In genomic region chr6:1554241-1554880, GRCh38 we compare ENCODE assay signal across 8 cellular contexts. TPM values are rescaled to one million over a fixed set of nuclear protein-coding genes. Genes with fewer than 3 reads are reported as not detected.
A peak's percentile ranks its signal among the peaks of the same experiment; 100 is the strongest.
DNase-seq lines count a peak whose midpoint lies in the region; TF ChIP-seq lines count a peak whose summit lies in the region.

No MANE protein-coding gene starts in this region.

- H3K4me1 ChIP-seq in MM.1S (ENCODE audit: low read length) (no peaks in the 10 kb centered on the region), ovary (ENCODE audit: insufficient read depth) (peaks cover 2% of the 10 kb centered on the region)
- H3K4me1 ChIP-seq in effector memory CD4-positive, alpha-beta T cell (ENCODE audit: control insufficient read depth, insufficient read depth, low read length, poor library complexity, severe bottlenecking), result no peaks in the 10 kb centered on the region

- intact Hi-C loops in ovary (cut with DNase I), result no loop called here

- H3K9me3 ChIP-seq in MM.1S (replicated peaks; ENCODE audit: insufficient read depth, low read length) (no peaks in the 10 kb centered on the region), ovary (no peaks in the 10 kb centered on the region)
- H3K9me3 ChIP-seq in effector memory CD4-positive, alpha-beta T cell (ENCODE audit: control insufficient read depth, low read length), result no peaks in the 10 kb centered on the region

- peak overlapping the region; percentile 21; the same call in 1 of the 2 replicates for H3K9ac ChIP-seq in MM.1S (ENCODE audit: low read length)

- H3F3A ChIP-seq in MM.1S (ENCODE audit: insufficient read depth, low read length), result no peaks in the 10 kb centered on the region

- H3K4me2 ChIP-seq in MM.1S (ENCODE audit: low read depth, low read length), result peak overlapping the region; percentile 70; the same call in 1 of the 2 replicates

- no peak overlapping the region for H3K27ac ChIP-seq in MM.1S (ENCODE audit: low read length)
- H3K27ac ChIP-seq in effector memory CD4-positive, alpha-beta T cell (ENCODE audit: insufficient read depth, low read length, poor library complexity, severe bottlenecking), result peak overlapping the region; percentile 2
- peak overlapping the region in 1 of 2 donors; percentile 15 for H3K27ac ChIP-seq in ovary

- H3K27me3 ChIP-seq in MM.1S (replicated peaks; ENCODE audit: insufficient read depth, low read length) (no peaks in the 10 kb centered on the region), ovary (no peaks in the 10 kb centered on the region)
- no peaks in the 10 kb centered on the region for H3K27me3 ChIP-seq in effector memory CD4-positive, alpha-beta T cell (replicated peaks; ENCODE audit: control insufficient read depth, insufficient read depth, low read length, poor library complexity, severe bottlenecking)

- no peak for TF ChIP-seq POLR2A in ovary (IDR thresholded peaks at IDR 0.05)

- 35 to 51% (median 45%) methylated on average over 20 of the region's 20 CpGs for WGBS in ovary, 3 donors

- no peaks in the 10 kb centered on the region for H3K79me2 ChIP-seq in MM.1S (ENCODE audit: low read length)

- TF ChIP-seq EP300 in ovary (IDR thresholded peaks at IDR 0.05), result no peak

- H2AFZ ChIP-seq in MM.1S (ENCODE audit: low read length), result peak overlapping the region; percentile 63

- TF ChIP-seq CTCF in MM.1S (IDR thresholded peaks at IDR 0.05; ENCODE audit: low read length) (no peak), ovary (IDR thresholded peaks at IDR 0.05) (no peak)

- DNase-seq in MM.1S, result no peak
- DNase-seq in effector memory CD4-positive, alpha-beta T cell, result no peak
- no peak for DNase-seq in ovary
- DNase-seq in GDM1 (lab: John Stamatoyannopoulos, UW), result no peak
- DNase-seq in stimulated activated CD4-positive, alpha-beta T cell treated with anti-CD3 and anti-CD28 coated beads, Interleukin-1b, Interleukin-23, amount 100 ng/mL, for 48 hours, result no peak
- no peak for DNase-seq in ureter (ENCODE audit: low spot score)
- no peak for DNase-seq in DMS 273 (lab: John Stamatoyannopoulos, UW; ENCODE audit: unreplicated experiment)

- no peaks in the 10 kb centered on the region for H3K36me3 ChIP-seq in MM.1S (replicated peaks; ENCODE audit: insufficient read depth, low read length)
- H3K36me3 ChIP-seq in effector memory CD4-positive, alpha-beta T cell (ENCODE audit: control insufficient read depth, insufficient read depth, low read length), result no peaks in the 10 kb centered on the region
- H3K36me3 ChIP-seq in ovary, result no peaks in the 10 kb centered on the region

- H3K4me3 ChIP-seq in GM08714 (ENCODE audit: low read length), result peak overlapping the region; percentile 1; the same call in 1 of the 2 replicates
- peak overlapping the region; percentile 58 for H3K4me3 ChIP-seq in MM.1S (ENCODE audit: low read length)
- H3K4me3 ChIP-seq in effector memory CD4-positive, alpha-beta T cell (ENCODE audit: insufficient read depth, low read depth, low read length, poor library complexity, severe bottlenecking), result peak overlapping the region; percentile 55
- H3K4me3 ChIP-seq in ovary, result peak overlapping the region; percentile 44

- H4K20me1 ChIP-seq in MM.1S (ENCODE audit: insufficient read depth, low read length), result no peaks in the 10 kb centered on the region

- H3K9me2 ChIP-seq in MM.1S (replicated peaks; ENCODE audit: insufficient read depth, low read length), result no peaks in the 10 kb centered on the region

RNA-seq across cellular contexts. Expression of gene FOXC1, which starts 55.4 kb away (rescaled TPM):
- 10 to 100 TPM in 1 of 7 donors, 1 to 10 TPM in 6; 4.3 to 15.9 (median 5.8) TPM for total RNA-seq in ovary
- polyA plus RNA-seq in ovary, result 10 to 100 TPM in 1 of 2 donors, 1 to 10 TPM in 1; 6.5 to 21.2 TPM
- total RNA-seq in ureter, result 41.9 TPM

Comparison
In these comparisons a context has a peak if more than half of its experiments do, and no peak if none do; other contexts are left out.
1. H3K4me3 ChIP-seq: peak in every context shown above with its lines; median percentile 58 in MM.1S; 55 in effector memory CD4-positive, alpha-beta T cell; 44 in ovary; 1 in GM08714.